In the genomic region with DNA sequence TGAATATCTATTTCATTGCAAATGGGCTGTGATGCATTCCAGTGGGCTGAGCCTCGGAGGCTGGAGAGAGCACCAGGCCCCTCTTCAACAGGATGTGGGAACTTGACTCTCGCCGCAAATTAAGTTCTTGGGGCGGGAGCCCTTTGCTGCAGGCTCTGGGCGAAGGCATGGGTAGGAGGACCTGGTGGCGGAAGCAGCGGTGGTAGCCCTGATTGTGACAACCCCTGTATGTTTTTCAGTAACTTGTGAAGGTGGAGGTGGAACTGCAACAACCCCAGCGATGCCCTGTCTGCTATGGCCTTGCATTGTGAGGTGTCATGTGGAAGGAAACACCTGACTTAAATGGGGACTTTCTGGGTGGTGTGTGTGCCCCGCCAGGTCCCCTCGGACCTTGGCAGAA, we compare ENCODE assay signal across 11 cellular contexts. TPM values are rescaled to one million over a fixed set of nuclear protein-coding genes. Genes with fewer than 3 reads are reported as not detected.
DNase-seq lines count a peak whose midpoint lies in the region; ATAC-seq and TF ChIP-seq lines count a peak whose summit lies in the region.
"Had no signal": no experiment of that assay in that cellular context is flagged by ENCODE, and none has a peak within 500 bp of the region (broad histone marks: within the 10 kb centered on the region; RNA-seq: fewer than 3 reads in every experiment).

No MANE protein-coding gene starts in this region.

- H3K9me3 Mint-ChIP-seq in activated CD8-positive, alpha-beta T cell treated with anti-CD3 and anti-CD28 coated beads for 36 hours: no peaks in the 10 kb centered on the region

- H3K27me3 ChIP-seq in left ventricle myocardium inferior (ENCODE audit: low read depth) (peaks cover 18% of the 10 kb centered on the region), thymus (ENCODE audit: control insufficient read depth, insufficient read depth) (no peaks in the 10 kb centered on the region)

- H3K4me1 Mint-ChIP-seq in activated CD8-positive, alpha-beta T cell treated with anti-CD3 and anti-CD28 coated beads for 36 hours (ENCODE audit: low read depth): peaks cover 87% of the 10 kb centered on the region

- WGBS in thymus: 6% methylated on average over 10 of the region's 10 CpGs

- H3K27me3 Mint-ChIP-seq in activated CD8-positive, alpha-beta T cell treated with anti-CD3 and anti-CD28 coated beads for 36 hours: no peaks in the 10 kb centered on the region

- no peaks in the 10 kb centered on the region for H3K9me3 ChIP-seq in left ventricle myocardium inferior (replicated peaks)
- no peaks in the 10 kb centered on the region for H3K9me3 ChIP-seq in thymus (ENCODE audit: control insufficient read depth)
- H3K9me3 ChIP-seq: A549 had no signal

- POLR2A ChIA-PET in activated CD8-positive, alpha-beta T cell treated with anti-CD3 and anti-CD28 coated beads for 36 hours (lab: Charles Lee): interaction anchor here (0.9 to 6.0 kb wide), 4 partner anchors 9 to 45 kb away, joined by 6 to 43 read pairs (median 8); no protein-coding TSS in a partner anchor

- ATAC-seq in Right ventricle myocardium inferior: peak; percentile 28
- ATAC-seq in activated CD8-positive, alpha-beta T cell treated with anti-CD3 and anti-CD28 coated beads for 36 hours: peak; percentile 74
- no peak for ATAC-seq in HG03135 (IDR thresholded peaks at IDR 0.05; ENCODE audit: unreplicated experiment)
- ATAC-seq: A549 had no signal

- H3K4me3 ChIP-seq in left ventricle myocardium inferior: no peak overlapping the region
- H3K4me3 ChIP-seq in thymus (ENCODE audit: low read length): peak overlapping the region; percentile 18
- H3K4me3 ChIP-seq: A549 had no signal

- H3K27ac ChIP-seq in left ventricle myocardium inferior (replicated peaks) (no peak overlapping the region), thymus (ENCODE audit: low read depth) (peak overlapping the region; percentile 88)
- H3K27ac ChIP-seq: A549 had no signal

- H3K27ac Mint-ChIP-seq in activated CD8-positive, alpha-beta T cell treated with anti-CD3 and anti-CD28 coated beads for 36 hours: peak overlapping the region; percentile 94

- intact Hi-C loops in Right ventricle myocardium inferior (cut with DNase I): no loop called here
- intact Hi-C loops in left ventricle myocardium inferior (cut with micrococcal nuclease): no loop called here
- intact Hi-C loops in activated CD8-positive, alpha-beta T cell treated with anti-CD3 and anti-CD28 coated beads for 36 hours (cut with micrococcal nuclease): loop anchor here (5.0 to 10.0 kb wide), 4 partner anchors 33 to 1475 kb away; partner anchors contain the start of gene RICTOR

- TF ChIP-seq CTCF in left ventricle myocardium inferior (IDR thresholded peaks at IDR 0.05; ENCODE audit: borderline replicate concordance) (no peak), GM13977 (IDR thresholded peaks at IDR 0.05; ENCODE audit: extremely low read depth, insufficient read depth, missing control alignments) (no peak)
- no peak for TF ChIP-seq CTCF in activated CD8-positive, alpha-beta T cell treated with anti-CD3 and anti-CD28 coated beads for 36 hours (IDR thresholded peaks at IDR 0.05)

- in situ Hi-C loops in G401 (cut with HindIII; ENCODE audit: low sequenced_read_pairs): no loop called here
- in situ Hi-C loops in GM13977 (cut with MboI; ENCODE audit: low pct_unique_long_range_greater_than_20kb, low sequenced_read_pairs, unreplicated experiment): loop anchor here (10.0 kb wide), 1 partner anchor 75 kb away; no protein-coding TSS in a partner anchor

- CTCF ChIA-PET in activated CD8-positive, alpha-beta T cell treated with anti-CD3 and anti-CD28 coated beads for 36 hours (lab: Charles Lee): interaction anchor here (2.2 to 4.5 kb wide), 3 partner anchors 7 to 73 kb away, joined by 8 to 43 read pairs (median 11); no protein-coding TSS in a partner anchor

- no peaks in the 10 kb centered on the region for H3K4me1 ChIP-seq in left ventricle myocardium inferior
- peaks cover 42% of the 10 kb centered on the region for H3K4me1 ChIP-seq in thymus (ENCODE audit: control insufficient read depth, insufficient read depth, low read length)

- DNase-seq in Right ventricle myocardium inferior (ENCODE audit: missing footprints) (peak; percentile 69), left ventricle myocardium inferior (no peak), iPS-NIHi7 (ENCODE audit: extremely low spot score) (peak; percentile 15), G401 (ENCODE audit: low spot score) (no peak), GM13977 (ENCODE audit: low spot score) (no peak)
- DNase-seq in activated CD8-positive, alpha-beta T cell treated with anti-CD3 and anti-CD28 coated beads for 36 hours: peak; percentile 91
- DNase-seq: NCI-H82 had no signal

- peaks cover 7% of the 10 kb centered on the region for H3K36me3 Mint-ChIP-seq in activated CD8-positive, alpha-beta T cell treated with anti-CD3 and anti-CD28 coated beads for 36 hours (ENCODE audit: low read depth)

- H3K36me3 ChIP-seq in left ventricle myocardium inferior (no peaks in the 10 kb centered on the region), thymus (ENCODE audit: control insufficient read depth, insufficient read depth) (no peaks in the 10 kb centered on the region)

- H3K4me3 Mint-ChIP-seq in activated CD8-positive, alpha-beta T cell treated with anti-CD3 and anti-CD28 coated beads for 36 hours: peak overlapping the region; percentile 71

RNA-seq across cellular contexts. Expression of gene FYB1, which starts 9.4 kb away (rescaled TPM):
- total RNA-seq in Right ventricle myocardium inferior (4.7 TPM), left ventricle myocardium inferior (4.9 TPM)
- total RNA-seq in activated CD8-positive, alpha-beta T cell treated with anti-CD3 and anti-CD28 coated beads for 36 hours: 10 to 100 TPM; 82.8 to 83.0 TPM
- 52.9 TPM for polyA plus RNA-seq in thymus
- not detected in 2 replicates for total RNA-seq in G401 (2014; rRNA removed; shearing (Covaris generic))
- total RNA-seq: dermis microvascular lymphatic vessel endothelial cell had no signal

Comparison
In these comparisons a context has a peak if more than half of its experiments do, and no peak if none do; other contexts are left out.
1. DNase-seq: peak in Right ventricle myocardium inferior (single experiment), activated CD8-positive, alpha-beta T cell treated with anti-CD3 and anti-CD28 coated beads for 36 hours (single experiment) and iPS-NIHi7 (single experiment); none in left ventricle myocardium inferior (single experiment), G401 (single experiment) and GM13977 (single experiment).
2. RNA of gene FYB1, which starts 9.4 kb away (total RNA-seq): 82.8 to 83.0 TPM in activated CD8-positive, alpha-beta T cell treated with anti-CD3 and anti-CD28 coated beads for 36 hours; 4.9 TPM in left ventricle myocardium inferior (single experiment), 4.7 TPM in Right ventricle myocardium inferior (single experiment) and not detected in G401; every median in the first group is over 10 times any median in the second.